9 cellular contexts compared by ENCODE assay signal in the genomic region with DNA sequence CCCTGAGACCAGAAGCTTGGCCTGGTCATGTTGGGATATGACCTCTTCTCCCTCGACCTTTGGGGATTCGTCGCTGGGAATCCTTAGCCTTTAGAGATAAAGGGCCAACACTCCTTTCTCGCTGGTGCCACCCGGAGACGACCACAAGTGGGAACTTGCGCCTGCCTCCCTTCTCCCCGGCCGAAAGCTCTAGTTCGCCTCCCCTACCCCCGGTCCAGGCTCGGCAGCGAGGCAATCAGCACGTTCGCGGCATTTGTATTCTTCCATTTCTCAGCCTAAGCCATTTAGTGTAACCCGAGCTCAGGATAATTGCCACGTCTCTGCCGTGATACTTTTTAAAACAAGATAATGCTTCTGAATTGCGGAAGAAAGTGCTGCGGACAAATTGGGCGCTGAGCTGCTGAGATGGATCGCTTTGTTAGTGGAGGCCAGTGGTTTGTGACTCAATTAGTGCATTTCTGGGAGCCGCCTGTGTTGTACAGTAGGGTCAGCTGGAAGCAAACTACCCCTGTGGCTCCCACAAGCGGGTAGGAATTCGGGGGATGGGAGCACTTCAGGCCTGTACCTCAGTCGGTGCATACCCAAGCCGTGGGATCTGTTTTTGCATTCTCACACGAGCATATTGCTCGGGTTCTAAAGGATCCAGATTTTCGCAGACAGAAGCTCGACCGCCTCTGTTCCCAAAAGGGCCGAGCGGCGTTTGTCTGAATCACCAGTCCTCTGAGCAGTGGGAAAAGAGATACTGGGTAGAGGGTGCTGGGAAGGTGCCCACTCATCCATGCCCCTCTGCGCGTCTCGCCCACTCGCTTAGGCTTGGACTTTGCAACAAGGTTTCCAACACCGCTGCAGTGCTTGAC. TPM values are rescaled to one million over a fixed set of nuclear protein-coding genes. Genes with fewer than 3 reads are reported as not detected.
DNase-seq lines count a peak whose midpoint lies in the region; ATAC-seq and TF ChIP-seq lines count a peak whose summit lies in the region.
"Had no signal": no experiment of that assay in that cellular context is flagged by ENCODE, and none has a peak within 500 bp of the region (broad histone marks: within the 10 kb centered on the region; RNA-seq: fewer than 3 reads in every experiment).

No MANE protein-coding gene starts in this region.

- CTCF ChIA-PET in SK-N-SH (lab: Yijun Ruan, JAX): interaction anchor here (0.7 to 2.7 kb wide), 9 partner anchors 10 to 597 kb away, joined by 3 to 7 read pairs (median 4); no protein-coding TSS in a partner anchor

- H3K27me3 ChIP-seq in SK-N-SH (ENCODE audit: insufficient read depth): no peaks in the 10 kb centered on the region
- peaks cover 6 to 96% (median 72%) of the 10 kb centered on the region in 4 donors for H3K27me3 ChIP-seq in esophagus muscularis mucosa
- no peaks in the 10 kb centered on the region for H3K27me3 ChIP-seq in skeletal muscle satellite cell (ENCODE audit: control insufficient read depth, insufficient read depth, low read length)

- H3K4me1 ChIP-seq in SK-N-SH (ENCODE audit: control insufficient read depth in 1 of 2, insufficient read depth in 2 of 2, low read depth in 1 of 2, low read length in 1 of 2) (peaks cover 16 to 21% of the 10 kb centered on the region in 2 experiments), esophagus muscularis mucosa (peaks cover 29 to 53% (median 40%) of the 10 kb centered on the region in 4 donors), skeletal muscle satellite cell (ENCODE audit: control insufficient read depth, insufficient read depth, low read length) (peaks cover 64% of the 10 kb centered on the region)

- no peak; the same call in 2 of the 3 replicates for ATAC-seq in SK-N-SH treated with all-trans-retinoic acid at 6 μM for 48 hours
- no peak for ATAC-seq in activated CD4-positive, CD25-positive, alpha-beta regulatory T cell treated with anti-CD3 and anti-CD28 coated beads, Interleukin-2, amount 50 U/mL, for 24 hours

- TF ChIP-seq POLR2A in esophagus muscularis mucosa (IDR thresholded peaks at IDR 0.05; ENCODE audit: low read depth): no peak

- H3K4me2 ChIP-seq in SK-N-SH (peak overlapping the region; percentile 86), skeletal muscle satellite cell (ENCODE audit: low read length) (peak overlapping the region; percentile 95)

- H3K9ac ChIP-seq in SK-N-SH (peak overlapping the region; percentile 81), skeletal muscle satellite cell (ENCODE audit: low read depth, low read length) (peak overlapping the region; percentile 90)

- 24% methylated on average over 37 of the region's 41 CpGs for WGBS in SK-N-SH (ENCODE audit: low lambda C conversion rate)
- 45% methylated on average over 31 of the region's 41 CpGs for WGBS in esophagus muscularis mucosa

- intact Hi-C loops in esophagus muscularis mucosa (cut with DNase I): loop anchor here (5.0 kb wide), 1 partner anchor 66 kb away; a partner anchor contains a TSS

- peaks cover 18% of the 10 kb centered on the region for H3F3A ChIP-seq in SK-N-SH (replicated peaks; ENCODE audit: insufficient read depth)

- H3K9me2 ChIP-seq in SK-N-SH: no peaks in the 10 kb centered on the region

- DNase-seq in SK-N-SH (peak; percentile 48), NCI-H82 treated with DMSO at 0.1 percent for 48 hours (lab: John Stamatoyannopoulos, UW; ENCODE audit: unreplicated experiment) (peak; percentile 76), esophagus muscularis mucosa (ENCODE audit: extremely low spot score) (no peak), CD1c-positive myeloid dendritic cell (ENCODE audit: extremely low spot score) (no peak), A172 (ENCODE audit: low spot score) (no peak)

- H3K4me3 ChIP-seq in SK-N-SH (ENCODE audit: low read depth in 2 of 2, low read length in 1 of 2): peak overlapping the region; percentile 59 to 61
- peak overlapping the region; percentile 56 to 67 (median 62) for H3K4me3 ChIP-seq in esophagus muscularis mucosa
- H3K4me3 ChIP-seq in skeletal muscle satellite cell (ENCODE audit: low read length): peak overlapping the region; percentile 94
- H3K4me3 ChIP-seq: SK-N-MC had no signal

- H3K36me3 ChIP-seq in SK-N-SH (replicated peaks in 1 of 2; ENCODE audit: control insufficient read depth in 1 of 2, insufficient read depth in 2 of 2, low read length in 1 of 2) (no peaks in the 10 kb centered on the region), esophagus muscularis mucosa (no peaks in the 10 kb centered on the region), skeletal muscle satellite cell (ENCODE audit: insufficient read depth, low read length) (no peaks in the 10 kb centered on the region)

- H3K27ac ChIP-seq in SK-N-SH (ENCODE audit: low read depth in 2 of 2, low read length in 1 of 2) (peak overlapping the region; percentile 84 to 87), esophagus muscularis mucosa (replicated peaks in 1 of 4) (no peak overlapping the region)
- H3K27ac ChIP-seq: SK-N-MC had no signal

- H3K9me3 ChIP-seq in SK-N-SH (no peaks in the 10 kb centered on the region), esophagus muscularis mucosa (no peaks in the 10 kb centered on the region), skeletal muscle satellite cell (replicated peaks; ENCODE audit: low read length) (no peaks in the 10 kb centered on the region)

- H2AFZ ChIP-seq in SK-N-SH (ENCODE audit: low read depth): peak overlapping the region; percentile 89; the same call in 1 of the 2 replicates

- no peak for TF ChIP-seq CTCF in SK-N-SH (IDR thresholded peaks at IDR 0.05)
- TF ChIP-seq CTCF in esophagus muscularis mucosa (IDR thresholded peaks at IDR 0.05): no peak

- peaks cover 28% of the 10 kb centered on the region for H3K79me2 ChIP-seq in SK-N-SH (ENCODE audit: insufficient read depth)

- no peak for TF ChIP-seq RAD21 in SK-N-SH (IDR thresholded peaks at IDR 0.05; ENCODE audit: low read length)

- no peak for TF ChIP-seq EP300 in SK-N-SH (IDR thresholded peaks at IDR 0.05; ENCODE audit: borderline replicate concordance in 1 of 2, low read depth in 1 of 2, low read length in 1 of 2)
- no peak for TF ChIP-seq EP300 in esophagus muscularis mucosa (IDR thresholded peaks at IDR 0.05)

- no peaks in the 10 kb centered on the region for H4K20me1 ChIP-seq in SK-N-SH (ENCODE audit: insufficient read depth)

- POLR2A ChIA-PET in SK-N-SH (lab: Yijun Ruan, JAX): no interaction called here

TF ChIP-seq in SK-N-SH, 30 proteins besides CTCF, POLR2A, EP300 and RAD21:
- TF ChIP-seq FOXJ3 (CRISPR knock-in tag; IDR thresholded peaks at IDR 0.05) (no peak), RFX5 (IDR thresholded peaks at IDR 0.05; ENCODE audit: low read length) (no peak), FOXM1 (IDR thresholded peaks at IDR 0.05; ENCODE audit: low read depth) (no peak), ELF1 (IDR thresholded peaks at IDR 0.05) (no peak), MXI1 (IDR thresholded peaks at IDR 0.05; ENCODE audit: low read depth, low read length) (no peak), YY1 (IDR thresholded peaks at IDR 0.05; ENCODE audit: low read depth) (no peak)
- TF ChIP-seq, protein P1, sequence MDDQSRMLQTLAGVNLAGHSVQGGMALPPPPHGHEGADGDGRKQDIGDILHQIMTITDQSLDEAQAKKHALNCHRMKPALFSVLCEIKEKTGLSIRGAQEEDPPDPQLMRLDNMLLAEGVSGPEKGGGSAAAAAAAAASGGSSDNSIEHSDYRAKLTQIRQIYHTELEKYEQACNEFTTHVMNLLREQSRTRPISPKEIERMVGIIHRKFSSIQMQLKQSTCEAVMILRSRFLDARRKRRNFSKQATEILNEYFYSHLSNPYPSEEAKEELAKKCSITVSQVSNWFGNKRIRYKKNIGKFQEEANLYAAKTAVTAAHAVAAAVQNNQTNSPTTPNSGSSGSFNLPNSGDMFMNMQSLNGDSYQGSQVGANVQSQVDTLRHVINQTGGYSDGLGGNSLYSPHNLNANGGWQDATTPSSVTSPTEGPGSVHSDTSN (IDR thresholded peaks at IDR 0.05): no peak
- TF ChIP-seq, protein P2, sequence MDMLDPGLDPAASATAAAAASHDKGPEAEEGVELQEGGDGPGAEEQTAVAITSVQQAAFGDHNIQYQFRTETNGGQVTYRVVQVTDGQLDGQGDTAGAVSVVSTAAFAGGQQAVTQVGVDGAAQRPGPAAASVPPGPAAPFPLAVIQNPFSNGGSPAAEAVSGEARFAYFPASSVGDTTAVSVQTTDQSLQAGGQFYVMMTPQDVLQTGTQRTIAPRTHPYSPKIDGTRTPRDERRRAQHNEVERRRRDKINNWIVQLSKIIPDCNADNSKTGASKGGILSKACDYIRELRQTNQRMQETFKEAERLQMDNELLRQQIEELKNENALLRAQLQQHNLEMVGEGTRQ (IDR thresholded peaks at IDR 0.05; ENCODE audit: borderline replicate concordance, low read depth, low read length): no peak

TF ChIP-seq in SK-N-SH treated with all-trans-retinoic acid at 6 μM for 48 hours, 23 proteins besides CTCF, POLR2A, EP300 and RAD21 (continues in another document):
- TF ChIP-seq TCF4 (CRISPR knock-in tag; IDR thresholded peaks at IDR 0.05; ENCODE audit: borderline replicate concordance) (no peak), CSDC2 (CRISPR knock-in tag; IDR thresholded peaks at IDR 0.05) (no peak), ARNTL (CRISPR knock-in tag; IDR thresholded peaks at IDR 0.05; ENCODE audit: borderline replicate concordance, low read depth) (no peak), RARB (CRISPR knock-in tag; IDR thresholded peaks at IDR 0.05) (no peak)
- TF ChIP-seq, protein P3, sequence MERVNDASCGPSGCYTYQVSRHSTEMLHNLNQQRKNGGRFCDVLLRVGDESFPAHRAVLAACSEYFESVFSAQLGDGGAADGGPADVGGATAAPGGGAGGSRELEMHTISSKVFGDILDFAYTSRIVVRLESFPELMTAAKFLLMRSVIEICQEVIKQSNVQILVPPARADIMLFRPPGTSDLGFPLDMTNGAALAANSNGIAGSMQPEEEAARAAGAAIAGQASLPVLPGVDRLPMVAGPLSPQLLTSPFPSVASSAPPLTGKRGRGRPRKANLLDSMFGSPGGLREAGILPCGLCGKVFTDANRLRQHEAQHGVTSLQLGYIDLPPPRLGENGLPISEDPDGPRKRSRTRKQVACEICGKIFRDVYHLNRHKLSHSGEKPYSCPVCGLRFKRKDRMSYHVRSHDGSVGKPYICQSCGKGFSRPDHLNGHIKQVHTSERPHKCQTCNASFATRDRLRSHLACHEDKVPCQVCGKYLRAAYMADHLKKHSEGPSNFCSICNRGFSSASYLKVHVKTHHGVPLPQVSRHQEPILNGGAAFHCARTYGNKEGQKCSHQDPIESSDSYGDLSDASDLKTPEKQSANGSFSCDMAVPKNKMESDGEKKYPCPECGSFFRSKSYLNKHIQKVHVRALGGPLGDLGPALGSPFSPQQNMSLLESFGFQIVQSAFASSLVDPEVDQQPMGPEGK (CRISPR knock-in tag; IDR thresholded peaks at IDR 0.05; ENCODE audit: borderline replicate concordance): no peak

RNA-seq across cellular contexts. Expression of a gene that starts 6.8 kb away (rescaled TPM):
- polyA plus RNA-seq in SK-N-SH (2012; rRNA removed): 31.2 and 52.1 TPM in 2 replicates
- 34.8 and 43.7 TPM in 2 replicates for polyA plus RNA-seq in SK-N-SH (2012; cell fraction: cytosol; rRNA removed)
- polyA plus RNA-seq in SK-N-SH (2012; cell fraction: nucleus; rRNA removed): 42.7 and 45.1 TPM in 2 replicates
- under 1 TPM; 0.42 to 0.58 (median 0.48) TPM for total RNA-seq in esophagus muscularis mucosa
- total RNA-seq in skeletal muscle satellite cell (2012; rRNA removed): 8.1 and 15.9 TPM in 2 replicates
- 1.4 and 3.2 TPM in 2 replicates for total RNA-seq in A172 (2014; rRNA removed; shearing (Covaris generic))

Comparison
In these comparisons a context has a peak if more than half of its experiments do, and no peak if none do; other contexts are left out.
1. DNase-seq: peak in SK-N-SH (single experiment) and NCI-H82 treated with DMSO at 0.1 percent for 48 hours (single experiment); none in esophagus muscularis mucosa (single experiment), CD1c-positive myeloid dendritic cell (single experiment) and A172 (single experiment).
2. H3K27ac ChIP-seq: peak in SK-N-SH (2 of 2); none in esophagus muscularis mucosa (0 of 4).
3. Peak in every context shown above with its lines, with median percentiles within 50 percentile points of each other: H3K4me3 ChIP-seq.